1 cellular context compared by ENCODE assay signal in the genomic region with DNA sequence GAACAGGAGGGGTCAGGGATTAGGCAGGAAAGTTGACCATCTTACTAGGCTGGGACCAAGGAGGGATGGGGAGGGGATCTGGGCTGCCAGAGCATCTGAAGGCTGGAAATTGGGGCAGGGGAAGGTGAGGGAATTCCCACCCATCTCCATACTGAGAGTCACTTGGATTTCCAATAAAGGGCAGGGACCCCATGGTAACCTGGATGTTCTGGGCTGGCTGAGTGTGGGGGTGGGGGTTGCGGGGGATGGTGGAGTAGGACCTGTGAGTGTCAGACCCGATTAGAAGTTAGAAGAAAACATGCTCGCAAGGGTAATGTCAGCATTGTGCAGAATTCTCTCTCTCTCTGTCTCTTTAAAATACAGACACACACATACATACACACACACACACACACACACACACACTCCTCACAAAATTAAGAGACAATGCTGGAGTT.
TF ChIP-seq lines count a peak whose summit lies in the region.

No MANE protein-coding gene starts in this region.

TF ChIP-seq in A549, 52 proteins besides CTCF, POLR2A, EP300 and RAD21:
- TF ChIP-seq RFX5 (IDR thresholded peaks at IDR 0.05) (no peak), RARB (CRISPR knock-in tag; IDR thresholded peaks at IDR 0.05) (no peak), MAFK (IDR thresholded peaks at IDR 0.05; ENCODE audit: partially characterized antibody) (no peak), CEBPB (IDR thresholded peaks at IDR 0.05) (no peak), MAZ (IDR thresholded peaks at IDR 0.05; ENCODE audit: borderline replicate concordance, low read depth, low read length) (no peak), BHLHE40 (IDR thresholded peaks at IDR 0.05; ENCODE audit: low read depth, low read length) (no peak), TP53 (CRISPR knock-in tag; IDR thresholded peaks at IDR 0.05) (no peak), PBX3 (IDR thresholded peaks at IDR 0.05) (no peak), RCOR1 (IDR thresholded peaks at IDR 0.05; ENCODE audit: low read depth, low read length) (no peak), CHD2 (IDR thresholded peaks at IDR 0.05; ENCODE audit: low read length, partially characterized antibody) (no peak), NPAS2 (CRISPR knock-in tag; IDR thresholded peaks at IDR 0.05; ENCODE audit: borderline replicate concordance) (no peak), ZNF302 (CRISPR knock-in tag; IDR thresholded peaks at IDR 0.05) (no peak), ZC3H11A (IDR thresholded peaks at IDR 0.05) (no peak), PHF8 (IDR thresholded peaks at IDR 0.05; ENCODE audit: borderline replicate concordance, low read depth) (no peak), SREBF2 (IDR thresholded peaks at IDR 0.05) (no peak), REST (IDR thresholded peaks at IDR 0.05) (no peak), HOXA7 (CRISPR knock-in tag; IDR thresholded peaks at IDR 0.05) (no peak), GATA3 (IDR thresholded peaks at IDR 0.05; ENCODE audit: borderline replicate concordance) (no peak), CBX2 (IDR thresholded peaks at IDR 0.05; ENCODE audit: borderline replicate concordance, low read depth) (no peak)
- TF ChIP-seq, protein P1, sequence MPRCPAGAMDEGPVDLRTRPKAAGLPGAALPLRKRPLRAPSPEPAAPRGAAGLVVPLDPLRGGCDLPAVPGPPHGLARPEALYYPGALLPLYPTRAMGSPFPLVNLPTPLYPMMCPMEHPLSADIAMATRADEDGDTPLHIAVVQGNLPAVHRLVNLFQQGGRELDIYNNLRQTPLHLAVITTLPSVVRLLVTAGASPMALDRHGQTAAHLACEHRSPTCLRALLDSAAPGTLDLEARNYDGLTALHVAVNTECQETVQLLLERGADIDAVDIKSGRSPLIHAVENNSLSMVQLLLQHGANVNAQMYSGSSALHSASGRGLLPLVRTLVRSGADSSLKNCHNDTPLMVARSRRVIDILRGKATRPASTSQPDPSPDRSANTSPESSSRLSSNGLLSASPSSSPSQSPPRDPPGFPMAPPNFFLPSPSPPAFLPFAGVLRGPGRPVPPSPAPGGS (IDR thresholded peaks at IDR 0.05), result no peak
